ENCODE assay signal across 20 cellular contexts in genomic region chr10:120415709-120416330, GRCh38. TPM values are rescaled to one million over a fixed set of nuclear protein-coding genes. Genes with fewer than 3 reads are reported as not detected.
DNase-seq lines count a peak whose midpoint lies in the region; ATAC-seq and TF ChIP-seq lines count a peak whose summit lies in the region.
"Had no signal": no experiment of that assay in that cellular context is flagged by ENCODE, and none has a peak within 500 bp of the region (broad histone marks: within the 10 kb centered on the region; RNA-seq: fewer than 3 reads in every experiment).

No MANE protein-coding gene starts in this region.

- no peaks in the 10 kb centered on the region for H3K79me2 ChIP-seq in mammary epithelial cell (ENCODE audit: insufficient read depth, low read length)

- no peak overlapping the region for H3K9ac ChIP-seq in mammary epithelial cell (ENCODE audit: insufficient read depth, low read length)

- H3K9me3 ChIP-seq in mammary epithelial cell (replicated peaks; ENCODE audit: insufficient read depth, low read length) = no peaks in the 10 kb centered on the region
- no peaks in the 10 kb centered on the region for H3K9me3 ChIP-seq in gastrocnemius medialis
- no peaks in the 10 kb centered on the region for H3K9me3 ChIP-seq in spleen
- H3K9me3 ChIP-seq: BE2C, HAP-1 had no signal

- ATAC-seq in gastrocnemius medialis = no peak

- H3K36me3 ChIP-seq in mammary epithelial cell (ENCODE audit: insufficient read depth, low read length) (no peaks in the 10 kb centered on the region), gastrocnemius medialis (no peaks in the 10 kb centered on the region), spleen (no peaks in the 10 kb centered on the region)
- H3K36me3 ChIP-seq: BE2C, cardiac muscle cell, HAP-1 had no signal

- in situ Hi-C loops in mammary epithelial cell (cut with MboI; ENCODE audit: low sequenced_read_pairs in 2 of 2) = no loop called here
- in situ Hi-C loops in gastrocnemius medialis (cut with MboI; ENCODE audit: low sequenced_read_pairs in 4 of 4) = no loop called here

- no peak for TF ChIP-seq POLR2A in gastrocnemius medialis (IDR thresholded peaks at IDR 0.05)
- TF ChIP-seq POLR2A in spleen (IDR thresholded peaks at IDR 0.05) = no peak

- intact Hi-C loops in mammary epithelial cell (cut with micrococcal nuclease) = no loop called here
- intact Hi-C loops in gastrocnemius medialis (cut with DNase I; ENCODE audit: low total_unique reads) = no loop called here
- intact Hi-C loops in spleen (cut with DNase I; ENCODE audit: low total_unique reads) = no loop called here

- DNase-seq in AG20443 (ENCODE audit: low spot score) (peak; percentile 74), LoVo (ENCODE audit: low spot score) (peak; percentile 10), mammary epithelial cell (peak; percentile 81), kidney glomerular epithelial cell (lab: John Stamatoyannopoulos, UW) (peak; percentile 96), gastrocnemius medialis (no peak), spleen (no peak), NCI-H774 (lab: John Stamatoyannopoulos, UW) (no peak)
- DNase-seq in activated CD4-positive, CD25-positive, alpha-beta regulatory T cell treated with anti-CD3 and anti-CD28 coated beads, Interleukin-2, amount 50 U/mL, for 72 hours = no peak
- DNase-seq: activated CD4-positive, alpha-beta memory T cell treated with anti-CD3 and anti-CD28 coated beads, Interleukin-2, amount 10 ng/mL, durations not matched to agents 7 days and 5 days; BE2C; DND-41; NCI-H1436; NCI-H524; stimulated activated CD4-positive, alpha-beta T cell treated with anti-CD3 and anti-CD28 coated beads, Interleukin-2, amount 100 ng/mL, for 48 hours; T1000 had no signal

- H3K4me1 ChIP-seq in mammary epithelial cell (ENCODE audit: insufficient read depth, low read length) = peaks cover 12% of the 10 kb centered on the region
- H3K4me1 ChIP-seq in gastrocnemius medialis = no peaks in the 10 kb centered on the region
- H3K4me1 ChIP-seq in spleen = no peaks in the 10 kb centered on the region
- H3K4me1 ChIP-seq: BE2C, HAP-1 had no signal

- CTCF ChIA-PET in mammary epithelial cell (lab: Charles Lee; ENCODE audit: low non-redundant PET) = interaction anchor here (0.6 kb wide), 1 partner anchor 319 kb away, joined by 3 read pairs; no protein-coding TSS in a partner anchor

- dilution Hi-C loops in mammary epithelial cell (cut with HindIII; ENCODE audit: low sequenced_read_pairs) = no loop called here

- no peak overlapping the region for H2AFZ ChIP-seq in mammary epithelial cell (ENCODE audit: low read depth, low read length)

- H3K4me3 ChIP-seq in mammary epithelial cell (replicated peaks in 1 of 3; ENCODE audit: insufficient read depth in 1 of 3, low read depth in 2 of 3, low read length in 3 of 3) = no peak overlapping the region
- no peak overlapping the region for H3K4me3 ChIP-seq in gastrocnemius medialis
- H3K4me3 ChIP-seq in spleen = no peak overlapping the region
- H3K4me3 ChIP-seq: cardiac muscle cell, HAP-1 had no signal

- peaks cover 3% of the 10 kb centered on the region for H4K20me1 ChIP-seq in mammary epithelial cell (ENCODE audit: insufficient read depth, low read length)

- no peak for TF ChIP-seq CTCF in mammary epithelial cell (conservative IDR thresholded peaks at IDR 0.05 in 1 of 2, IDR thresholded peaks at IDR 0.05 in 1 of 2; ENCODE audit: extremely low read depth in 1 of 2, insufficient read depth in 1 of 2, low read depth in 1 of 2, low read length in 2 of 2)
- no peak for TF ChIP-seq CTCF in gastrocnemius medialis (IDR thresholded peaks at IDR 0.05 in 4 of 5, conservative IDR thresholded peaks at IDR 0.05 in 1 of 5)
- no peak for TF ChIP-seq CTCF in spleen (IDR thresholded peaks at IDR 0.05 in 8 of 11, conservative IDR thresholded peaks at IDR 0.05 in 3 of 11)

- H3K27me3 ChIP-seq in mammary epithelial cell (ENCODE audit: insufficient read depth, low read length) (peaks cover 10% of the 10 kb centered on the region), gastrocnemius medialis (no peaks in the 10 kb centered on the region), spleen (replicated peaks in 1 of 7) (peaks cover 0 to 8% (median 0%) of the 10 kb centered on the region in 7 donors)
- H3K27me3 ChIP-seq: BE2C, cardiac muscle cell had no signal

- 45% methylated on average over 5 of the region's 5 CpGs for WGBS in mammary epithelial cell (ENCODE audit: low coverage, missing lambda C conversion rate)
- WGBS in spleen, 5 donors = 64 to 76% (median 71%) methylated on average over 5 of the region's 5 CpGs

- H3K27ac ChIP-seq in mammary epithelial cell (ENCODE audit: insufficient read depth, low read depth, low read length) = no peak overlapping the region
- no peak overlapping the region for H3K27ac ChIP-seq in gastrocnemius medialis
- no peak overlapping the region for H3K27ac ChIP-seq in spleen
- H3K27ac ChIP-seq: cardiac muscle cell had no signal

- peak overlapping the region; percentile 69 for H3K4me2 ChIP-seq in mammary epithelial cell (ENCODE audit: insufficient read depth, low read depth, low read length)

- BruUV-seq in mammary epithelial cell (replicated peaks; lab: Mats Ljungman, UMichigan) = no TSS peak

RNA-seq across cellular contexts. Expression of gene PLPP4, which starts 41.2 kb away (rescaled TPM):
- total RNA-seq in mammary epithelial cell = 10 to 100 TPM in 1 of 2 donors, under 1 TPM in 1; 0.35 to 10.3 TPM
- 0.39 TPM for polyA plus RNA-seq in mammary epithelial cell
- not detected for polyA minus RNA-seq in mammary epithelial cell
- total RNA-seq in gastrocnemius medialis = not detected
- total RNA-seq in spleen = not detected
- not detected for polyA plus RNA-seq in spleen
- total RNA-seq: activated CD4-positive, alpha-beta memory T cell treated with anti-CD3 and anti-CD28 coated beads, Interleukin-2, amount 10 ng/mL, durations not matched to agents 7 days and 5 days; activated T-helper 2 cell treated with anti-CD3 and anti-CD28 coated beads, Interferon-gamma antibody, Interleukin-2, Interleukin-4, amounts not matched to agents 10 μg/mL and 5 μg/mL and 100 μg/mL, durations not matched to agents 14 hours and 24 hours and 36 hours; mononuclear cell; posterior vena cava had no signal

Comparison
In these comparisons a context has a peak if more than half of its experiments do, and no peak if none do; other contexts are left out.
1. DNase-seq: peak in AG20443 (single experiment), LoVo (single experiment), mammary epithelial cell (single experiment) and kidney glomerular epithelial cell (single experiment); none in gastrocnemius medialis (0 of 2), spleen (single experiment), activated CD4-positive, CD25-positive, alpha-beta regulatory T cell treated with anti-CD3 and anti-CD28 coated beads, Interleukin-2, amount 50 U/mL, for 72 hours (single experiment) and NCI-H774 (single experiment).